In the genomic region with DNA sequence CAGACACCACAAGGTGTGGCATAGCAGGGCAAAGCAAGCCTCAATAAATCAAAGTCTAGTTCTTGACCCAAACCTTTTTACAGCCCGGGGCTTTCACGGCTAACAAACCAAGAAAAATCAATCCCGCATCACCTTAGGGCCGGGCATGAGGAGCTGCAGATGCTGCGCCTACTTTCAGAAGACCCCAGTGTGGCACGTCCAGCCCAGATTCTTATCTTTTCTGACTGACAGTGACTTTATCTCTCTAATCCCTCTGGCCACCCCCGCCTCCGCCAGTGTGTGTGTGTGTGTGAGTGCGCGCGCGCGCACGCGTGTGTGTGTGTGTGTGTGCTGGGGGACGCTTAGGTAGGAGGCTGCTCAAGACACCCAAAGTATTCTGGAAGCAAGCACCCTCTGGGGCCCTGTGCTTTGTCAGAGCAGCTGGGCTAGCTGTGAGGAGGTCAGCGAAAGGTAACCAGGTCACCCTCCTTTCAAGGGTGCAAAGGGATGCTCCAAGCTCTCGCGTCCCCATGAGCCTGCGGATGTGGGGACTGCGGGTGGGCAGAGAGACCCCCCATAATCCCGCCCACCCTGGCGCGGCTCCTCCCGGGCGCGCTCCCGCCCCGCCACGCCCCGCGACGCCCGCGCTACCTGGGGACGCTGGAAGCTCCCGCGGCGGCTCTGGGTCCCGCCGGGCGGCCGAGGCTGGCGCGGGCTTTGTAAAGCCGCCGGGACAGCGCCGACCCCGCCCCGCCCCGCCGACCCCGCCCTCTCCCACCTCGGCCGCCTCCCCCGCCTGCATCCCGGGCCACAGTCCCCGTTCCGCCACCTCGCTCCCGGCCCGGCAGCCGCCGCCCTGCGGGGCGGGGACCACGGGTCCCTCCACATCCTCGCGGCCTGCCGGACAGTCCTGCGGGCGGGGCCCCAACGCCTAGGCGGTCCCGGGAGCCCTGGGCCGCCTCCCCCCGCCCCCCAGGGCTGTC, we compare ENCODE assay signal across 8 cellular contexts. TPM values are rescaled to one million over a fixed set of nuclear protein-coding genes. Genes with fewer than 3 reads are reported as not detected.
DNase-seq lines count a peak whose midpoint lies in the region; ATAC-seq and TF ChIP-seq lines count a peak whose summit lies in the region.

No MANE protein-coding gene starts in this region.

- DNase-seq in Right ventricle myocardium inferior (ENCODE audit: missing footprints) (no peak), cardiac septum (ENCODE audit: low spot score) (no peak), WTC11 (ENCODE audit: low spot score) (peak; percentile 66), glomerular visceral epithelial cell (ENCODE audit: extremely low spot score) (peak; percentile 64), omental fat pad (ENCODE audit: low spot score) (no peak), GM10248 (ENCODE audit: extremely low spot score) (no peak)

- peak; percentile 20 for ATAC-seq in Right ventricle myocardium inferior
- peak; percentile 90 for ATAC-seq in WTC11
- ATAC-seq in omental fat pad (ENCODE audit: low FRiP score), result peak; percentile 54
- ATAC-seq in GM21619 (IDR thresholded peaks at IDR 0.05; ENCODE audit: unreplicated experiment), result no peak
- ATAC-seq in GM21447 (IDR thresholded peaks at IDR 0.05; ENCODE audit: unreplicated experiment), result no peak

- H3K4me3 Mint-ChIP-seq in WTC11, result peak overlapping the region; percentile 82

- H3K36me3 Mint-ChIP-seq in WTC11, result no peaks in the 10 kb centered on the region

- POLR2A ChIA-PET in WTC11 (lab: Charles Lee), result no interaction called here
- POLR2A ChIA-PET in GM10248 (lab: Yijun Ruan, JAX), result no interaction called here

- H3K27ac Mint-ChIP-seq in WTC11, result no peak overlapping the region

- intact Hi-C loops in Right ventricle myocardium inferior (cut with DNase I) (no loop called here), cardiac septum (cut with DNase I) (no loop called here)

- CTCF ChIA-PET in WTC11 (lab: Charles Lee), result interaction anchor here (0.7 kb wide), 1 partner anchor 24 kb away, joined by 3 read pairs; no protein-coding TSS in a partner anchor
- CTCF ChIA-PET in GM10248 (lab: Yijun Ruan, JAX), result no interaction called here

- peaks cover 30% of the 10 kb centered on the region for H3K27me3 Mint-ChIP-seq in WTC11 (ENCODE audit: low read depth)

- TF ChIP-seq CTCF in WTC11 (IDR thresholded peaks at IDR 0.05) (no peak), omental fat pad (IDR thresholded peaks at IDR 0.05) (no peak), GM10248 (IDR thresholded peaks at IDR 0.05; ENCODE audit: control extremely low read depth, extremely low read depth, low read depth, missing control alignments) (no peak)

- H3K9me3 Mint-ChIP-seq in WTC11, result no peaks in the 10 kb centered on the region

- peaks cover 7% of the 10 kb centered on the region; the same call in 1 of the 2 replicates for H3K4me1 Mint-ChIP-seq in WTC11

TF ChIP-seq in WTC11, 78 proteins besides CTCF, POLR2A, EP300 and RAD21:
- no peak for TF ChIP-seq GRHL2 (CRISPR knock-in tag; IDR thresholded peaks at IDR 0.05; ENCODE audit: insufficient replicate concordance, severe bottlenecking)
- TF ChIP-seq, protein P1, sequence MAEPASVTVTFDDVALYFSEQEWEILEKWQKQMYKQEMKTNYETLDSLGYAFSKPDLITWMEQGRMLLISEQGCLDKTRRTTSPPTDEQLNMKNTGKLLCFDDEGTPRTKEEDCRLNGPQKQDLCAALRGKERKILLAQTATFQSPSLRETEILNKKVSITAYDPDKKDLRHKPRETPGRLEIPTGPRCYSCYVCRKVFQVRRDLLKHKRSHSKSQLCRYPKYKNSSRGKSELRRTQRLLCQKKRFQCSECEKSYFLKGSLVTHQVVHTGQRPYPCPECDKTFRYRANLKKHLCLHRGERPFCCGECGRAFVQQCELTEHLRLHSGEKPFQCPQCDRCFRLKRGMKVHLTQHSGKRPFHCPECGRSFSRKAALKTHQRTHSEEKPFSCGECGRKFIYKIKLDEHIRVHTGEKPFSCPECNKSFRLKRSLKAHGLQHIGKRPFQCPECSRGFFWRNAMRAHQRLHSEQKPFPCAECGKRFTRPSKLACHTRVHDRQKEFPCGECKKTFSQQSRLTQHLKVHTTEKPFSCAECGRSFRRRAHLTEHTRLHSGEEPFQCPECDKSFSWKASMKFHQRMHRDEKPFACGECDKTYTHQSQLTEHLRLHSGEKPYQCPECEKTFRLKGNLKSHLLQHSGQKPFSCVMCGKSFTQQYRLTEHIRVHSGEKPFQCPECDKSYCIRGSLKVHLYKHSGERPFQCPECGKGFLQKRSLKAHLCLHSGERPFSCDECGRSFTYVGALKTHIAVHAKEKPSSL (CRISPR knock-in tag; conservative IDR thresholded peaks at IDR 0.05), result no peak
- no peak for TF ChIP-seq SOX15 (CRISPR knock-in tag; IDR thresholded peaks at IDR 0.05)
- TF ChIP-seq NR3C1 (CRISPR knock-in tag; conservative IDR thresholded peaks at IDR 0.05; ENCODE audit: low read depth), result 0 out of 2 replicates have a peak, but pooled peaks have one; percentile 24
- TF ChIP-seq, protein P2, sequence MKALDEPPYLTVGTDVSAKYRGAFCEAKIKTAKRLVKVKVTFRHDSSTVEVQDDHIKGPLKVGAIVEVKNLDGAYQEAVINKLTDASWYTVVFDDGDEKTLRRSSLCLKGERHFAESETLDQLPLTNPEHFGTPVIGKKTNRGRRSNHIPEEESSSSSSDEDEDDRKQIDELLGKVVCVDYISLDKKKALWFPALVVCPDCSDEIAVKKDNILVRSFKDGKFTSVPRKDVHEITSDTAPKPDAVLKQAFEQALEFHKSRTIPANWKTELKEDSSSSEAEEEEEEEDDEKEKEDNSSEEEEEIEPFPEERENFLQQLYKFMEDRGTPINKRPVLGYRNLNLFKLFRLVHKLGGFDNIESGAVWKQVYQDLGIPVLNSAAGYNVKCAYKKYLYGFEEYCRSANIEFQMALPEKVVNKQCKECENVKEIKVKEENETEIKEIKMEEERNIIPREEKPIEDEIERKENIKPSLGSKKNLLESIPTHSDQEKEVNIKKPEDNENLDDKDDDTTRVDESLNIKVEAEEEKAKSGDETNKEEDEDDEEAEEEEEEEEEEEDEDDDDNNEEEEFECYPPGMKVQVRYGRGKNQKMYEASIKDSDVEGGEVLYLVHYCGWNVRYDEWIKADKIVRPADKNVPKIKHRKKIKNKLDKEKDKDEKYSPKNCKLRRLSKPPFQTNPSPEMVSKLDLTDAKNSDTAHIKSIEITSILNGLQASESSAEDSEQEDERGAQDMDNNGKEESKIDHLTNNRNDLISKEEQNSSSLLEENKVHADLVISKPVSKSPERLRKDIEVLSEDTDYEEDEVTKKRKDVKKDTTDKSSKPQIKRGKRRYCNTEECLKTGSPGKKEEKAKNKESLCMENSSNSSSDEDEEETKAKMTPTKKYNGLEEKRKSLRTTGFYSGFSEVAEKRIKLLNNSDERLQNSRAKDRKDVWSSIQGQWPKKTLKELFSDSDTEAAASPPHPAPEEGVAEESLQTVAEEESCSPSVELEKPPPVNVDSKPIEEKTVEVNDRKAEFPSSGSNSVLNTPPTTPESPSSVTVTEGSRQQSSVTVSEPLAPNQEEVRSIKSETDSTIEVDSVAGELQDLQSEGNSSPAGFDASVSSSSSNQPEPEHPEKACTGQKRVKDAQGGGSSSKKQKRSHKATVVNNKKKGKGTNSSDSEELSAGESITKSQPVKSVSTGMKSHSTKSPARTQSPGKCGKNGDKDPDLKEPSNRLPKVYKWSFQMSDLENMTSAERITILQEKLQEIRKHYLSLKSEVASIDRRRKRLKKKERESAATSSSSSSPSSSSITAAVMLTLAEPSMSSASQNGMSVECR (CRISPR knock-in tag; IDR thresholded peaks at IDR 0.05; ENCODE audit: borderline replicate concordance), result no peak
- TF ChIP-seq, protein P3, sequence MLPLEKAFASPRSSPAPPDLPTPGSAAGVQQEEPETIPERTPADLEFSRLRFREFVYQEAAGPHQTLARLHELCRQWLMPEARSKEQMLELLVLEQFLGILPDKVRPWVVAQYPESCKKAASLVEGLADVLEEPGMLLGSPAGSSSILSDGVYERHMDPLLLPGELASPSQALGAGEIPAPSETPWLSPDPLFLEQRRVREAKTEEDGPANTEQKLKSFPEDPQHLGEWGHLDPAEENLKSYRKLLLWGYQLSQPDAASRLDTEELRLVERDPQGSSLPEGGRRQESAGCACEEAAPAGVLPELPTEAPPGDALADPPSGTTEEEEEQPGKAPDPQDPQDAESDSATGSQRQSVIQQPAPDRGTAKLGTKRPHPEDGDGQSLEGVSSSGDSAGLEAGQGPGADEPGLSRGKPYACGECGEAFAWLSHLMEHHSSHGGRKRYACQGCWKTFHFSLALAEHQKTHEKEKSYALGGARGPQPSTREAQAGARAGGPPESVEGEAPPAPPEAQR (CRISPR knock-in tag; IDR thresholded peaks at IDR 0.05), result no peak

RNA-seq across cellular contexts. Expression of a gene that starts 57.1 kb away (rescaled TPM):
- total RNA-seq in Right ventricle myocardium inferior (12.1 TPM), cardiac septum (16.3 TPM), WTC11 (2021) (6.9 to 8.3 TPM (median 7.3 TPM) in 3 replicates), omental fat pad (10 to 100 TPM in 3 of 4 donors, 1 to 10 TPM in 1; 9.5 to 34.8 (median 16.9) TPM)

Comparison
In these comparisons a context has a peak if more than half of its experiments do, and no peak if none do; other contexts are left out.
1. ATAC-seq: peak in Right ventricle myocardium inferior (single experiment), WTC11 (single experiment) and omental fat pad (single experiment); none in GM21619 (single experiment) and GM21447 (single experiment).
2. DNase-seq: peak in WTC11 (single experiment) and glomerular visceral epithelial cell (single experiment); none in Right ventricle myocardium inferior (single experiment), cardiac septum (single experiment), omental fat pad (single experiment) and GM10248 (single experiment).